8 cellular contexts compared by ENCODE assay signal in the genomic region with DNA sequence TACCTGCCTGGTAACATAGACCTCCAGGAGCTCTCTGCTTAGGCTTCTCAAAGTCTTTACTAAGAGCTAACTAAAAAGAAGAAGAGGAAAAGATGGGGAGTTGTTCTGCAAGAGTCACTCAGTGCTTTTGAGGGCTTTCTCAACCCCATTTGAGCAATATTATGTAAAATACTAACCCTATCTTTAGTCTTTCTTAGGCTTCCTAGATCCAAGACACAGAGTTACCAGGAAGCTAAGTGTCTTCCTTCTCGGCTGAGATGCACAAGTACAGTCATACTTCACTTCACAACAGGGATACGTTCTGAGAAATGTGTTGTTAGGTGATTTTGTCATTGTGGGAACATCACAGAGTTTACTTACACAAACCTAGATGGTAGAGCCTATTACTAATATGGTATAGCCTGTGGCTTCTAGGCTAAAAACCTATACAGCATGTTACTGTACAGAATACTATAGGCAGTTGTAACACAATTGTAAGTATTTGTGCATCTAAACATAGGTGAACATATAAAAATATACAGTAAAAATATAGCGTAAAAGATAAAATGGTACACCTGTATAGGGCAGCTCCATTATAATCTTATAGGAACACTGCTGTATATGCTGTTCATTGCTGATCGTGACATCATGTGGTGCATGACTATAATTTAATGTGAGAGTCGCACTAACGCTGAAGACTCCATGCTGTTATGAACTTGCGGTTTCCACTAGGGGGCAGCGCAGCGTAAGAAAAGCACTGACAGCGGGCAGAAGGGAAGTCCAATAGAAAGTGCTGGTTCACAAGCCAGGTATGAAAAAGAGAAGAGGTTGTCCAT. TPM values are rescaled to one million over a fixed set of nuclear protein-coding genes. Genes with fewer than 3 reads are reported as not detected.
A peak's percentile ranks its signal among the peaks of the same experiment; 100 is the strongest.
DNase-seq lines count a peak whose midpoint lies in the region; ATAC-seq and TF ChIP-seq lines count a peak whose summit lies in the region.

No MANE protein-coding gene starts in this region.

- DNase-seq in AG10803 (ENCODE audit: low read depth) (peak; percentile 84), NCI-H446 treated with DMSO at 0.1 percent for 48 hours (lab: John Stamatoyannopoulos, UW) (peak; percentile 19), cerebellum (ENCODE audit: low spot score) (peak; percentile 75), left colon (peak; percentile 81 to 91)
- DNase-seq in activated CD4-positive, CD25-positive, alpha-beta regulatory T cell treated with anti-CD3 and anti-CD28 coated beads, Interleukin-2, amount 50 U/mL, for 72 hours = peak; percentile 84
- peak; percentile 89 for DNase-seq in stimulated activated CD4-positive, alpha-beta T cell treated with anti-CD3 and anti-CD28 coated beads, Interleukin-4, amount 100 ng/mL, for 24 hours

- no peak overlapping the region for H3K4me3 ChIP-seq in AG10803 (ENCODE audit: low read length)

- ATAC-seq in GM19035 (IDR thresholded peaks at IDR 0.05; ENCODE audit: unreplicated experiment) = peak; percentile 88
- peak; percentile 79 for ATAC-seq in HG03342 (IDR thresholded peaks at IDR 0.05; ENCODE audit: unreplicated experiment)
- ATAC-seq in left colon = peak; percentile 96

- intact Hi-C loops in left colon (cut with DNase I, micrococcal nuclease) = loop anchor here (2.0 to 10.0 kb wide), 3 partner anchors 97 to 189 kb away; no protein-coding TSS in a partner anchor

- TF ChIP-seq CTCF in AG10803 (conservative IDR thresholded peaks at IDR 0.05; ENCODE audit: low read length) = peak; percentile 94

RNA-seq across cellular contexts. Expression of gene ANKRD22, which starts 16.3 kb away (rescaled TPM):
- total RNA-seq in cerebellum = not detected
- total RNA-seq in left colon = 10 to 100 TPM; 13.7 to 21.6 TPM

RNA-seq across cellular contexts. Expression of gene LIPM, which starts 32.8 kb away (rescaled TPM):
- total RNA-seq in cerebellum (not detected), left colon (not detected)

RNA-seq across cellular contexts. Expression of gene STAMBPL1, which starts 44.7 kb away (rescaled TPM):
- total RNA-seq in cerebellum (39.0 TPM), left colon (10 to 100 TPM; 14.8 to 22.4 TPM)

Comparison
In these comparisons a context has a peak if more than half of its experiments do, and no peak if none do; other contexts are left out.
1. DNase-seq: peak in every context shown above with its lines; median percentile 89 in stimulated activated CD4-positive, alpha-beta T cell treated with anti-CD3 and anti-CD28 coated beads, Interleukin-4, amount 100 ng/mL, for 24 hours; 86 in left colon; 84 in AG10803; 84 in activated CD4-positive, CD25-positive, alpha-beta regulatory T cell treated with anti-CD3 and anti-CD28 coated beads, Interleukin-2, amount 50 U/mL, for 72 hours; 75 in cerebellum; 19 in NCI-H446 treated with DMSO at 0.1 percent for 48 hours.
2. RNA of gene ANKRD22, which starts 16.3 kb away (total RNA-seq): 13.7 to 21.6 TPM in left colon; not detected in cerebellum (single experiment); every median in the first group is over 10 times any median in the second.
3. Peak in every context shown above with its lines, with median percentiles within 50 percentile points of each other: ATAC-seq.